ENCODE assay signal across 19 cellular contexts in genomic region chr3:88725440-88725839, GRCh38.
"Had no signal": no experiment of that assay in that cellular context is flagged by ENCODE, and none has a peak within 500 bp of the region (broad histone marks: within the 10 kb centered on the region; RNA-seq: fewer than 3 reads in every experiment).

No MANE protein-coding gene starts in this region.

- H3K4me3 ChIP-seq: MG63, SJSA1, SK-N-MC had no signal

- H3K27ac ChIP-seq: SJSA1, SK-N-MC had no signal

- H3K9me3 ChIP-seq: MG63, SJSA1 had no signal

- DNase-seq: IMR-90, Karpas-422, KG1, MG63, NCI-H1092, NCI-H1436 treated with DMSO at 0.1 percent for 48 hours, NCI-H1694 treated with DMSO at 0.1 percent for 48 hours, NCI-H1930, NCI-H2107, NCI-H2171 treated with DMSO at 0.1 percent for 48 hours, NCI-H345, NCI-H510A treated with DMSO at 0.1 percent for 48 hours, NCI-H526 treated with DMSO at 0.1 percent for 48 hours, NCI-H82, Right ventricle myocardium superior, RPMI8226, SIG-M5 had no signal

- H3K36me3 ChIP-seq: MG63, SJSA1 had no signal

- H3K4me1 ChIP-seq: SJSA1 had no signal

- H3K27me3 ChIP-seq: MG63, SJSA1 had no signal
